In the genomic region with DNA sequence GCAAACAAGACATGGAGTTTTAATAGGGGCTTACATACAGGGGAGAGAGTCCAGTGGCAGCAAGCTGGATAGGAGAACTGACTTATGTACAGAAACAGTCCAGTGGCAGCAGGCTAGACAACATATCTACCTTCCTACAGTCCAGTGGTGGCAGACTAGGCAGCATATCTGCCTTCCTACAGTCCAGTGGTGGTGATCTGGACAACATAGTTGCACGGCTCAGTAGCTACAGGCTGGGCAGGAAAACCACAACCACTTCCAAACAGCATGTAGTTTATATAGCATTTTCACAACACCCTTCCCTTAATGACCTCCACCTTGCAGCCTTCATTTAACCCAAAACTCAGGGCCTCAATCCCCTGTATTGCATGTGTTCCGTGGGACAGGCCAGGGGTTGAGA, we compare ENCODE assay signal across 22 cellular contexts.
DNase-seq lines count a peak whose midpoint lies in the region; ATAC-seq and TF ChIP-seq lines count a peak whose summit lies in the region.
"Had no signal": no experiment of that assay in that cellular context is flagged by ENCODE, and none has a peak within 500 bp of the region (broad histone marks: within the 10 kb centered on the region; RNA-seq: fewer than 3 reads in every experiment).

No MANE protein-coding gene starts in this region.

- peaks cover 6% of the 10 kb centered on the region for H3K36me3 Mint-ChIP-seq in WTC11
- H3K36me3 Mint-ChIP-seq in CD4-positive, alpha-beta T cell (ENCODE audit: low read depth): no peaks in the 10 kb centered on the region
- H3K36me3 Mint-ChIP-seq: CD14-positive monocyte had no signal

- H3K27me3 Mint-ChIP-seq in WTC11 (ENCODE audit: low read depth): peaks cover 2% of the 10 kb centered on the region; the same call in 1 of the 2 replicates
- peaks cover 11% of the 10 kb centered on the region for H3K27me3 Mint-ChIP-seq in CD4-positive, alpha-beta T cell

- H3K9ac ChIP-seq in BLaER1 (no peak overlapping the region), Loucy (ENCODE audit: low read depth, low read length, poor library complexity, severe bottlenecking) (no peak overlapping the region), parathyroid adenoma (no peak overlapping the region)

- H2AFZ ChIP-seq in Loucy (ENCODE audit: low read length) (no peak overlapping the region; the same call in 1 of the 2 replicates), parathyroid adenoma (peak overlapping the region; percentile 39)

- H3K79me2 ChIP-seq in Loucy (ENCODE audit: insufficient read depth, low read length): no peaks in the 10 kb centered on the region
- H3K79me2 ChIP-seq in parathyroid adenoma: no peaks in the 10 kb centered on the region

- H3K4me3 ChIP-seq in BLaER1 (no peak overlapping the region), Loucy (ENCODE audit: low read length, poor library complexity, severe bottlenecking) (peak overlapping the region; percentile 41), parathyroid adenoma (ENCODE audit: low read depth, low read length) (no peak overlapping the region), mucosa of descending colon (no peak overlapping the region)
- H3K4me3 ChIP-seq: HAP-1, K562, MG63, SK-N-MC had no signal

- no peaks in the 10 kb centered on the region for H3K9me2 ChIP-seq in Loucy (replicated peaks; ENCODE audit: low read depth, low read length)

- no peaks in the 10 kb centered on the region for H3F3A ChIP-seq in Loucy (ENCODE audit: low read depth)

- TF ChIP-seq CTCF in Loucy (conservative IDR thresholded peaks at IDR 0.05; ENCODE audit: low read length): no peak
- no peak for TF ChIP-seq CTCF in WTC11 (IDR thresholded peaks at IDR 0.05)
- TF ChIP-seq CTCF in parathyroid adenoma (IDR thresholded peaks at IDR 0.05): no peak
- TF ChIP-seq CTCF in CD4-positive, alpha-beta T cell (IDR thresholded peaks at IDR 0.05): no peak
- no peak for TF ChIP-seq CTCF in mucosa of descending colon (IDR thresholded peaks at IDR 0.05)

- ATAC-seq in WTC11 (no peak), mucosa of descending colon (no peak)
- ATAC-seq in CD4-positive, alpha-beta T cell (ENCODE audit: poor library complexity): no peak
- ATAC-seq: K562, Panc1 had no signal

- no peak overlapping the region for H3K27ac ChIP-seq in BLaER1
- H3K27ac ChIP-seq in parathyroid adenoma: no peak overlapping the region
- H3K27ac ChIP-seq in CD4-positive, alpha-beta T cell (ENCODE audit: low read depth, low read length): no peak overlapping the region
- H3K27ac ChIP-seq: SK-N-MC had no signal

- CTCF ChIA-PET in WTC11 (lab: Charles Lee): no interaction called here
- CTCF ChIA-PET in CD4-positive, alpha-beta T cell (lab: Charles Lee): no interaction called here

- DNase-seq in WTC11 (ENCODE audit: low spot score): no peak
- DNase-seq in activated CD8-positive, alpha-beta memory T cell treated with anti-CD3 and anti-CD28 coated beads, Interleukin-2, amount 50 U/mL, for 4 hours: no peak
- no peak for DNase-seq in CD4-positive, alpha-beta T cell
- no peak for DNase-seq in mucosa of descending colon
- no peak for DNase-seq in SK-N-DZ (ENCODE audit: low spot score)
- DNase-seq: DMS153, GOT3, HFFc6, MG63, NCI-H1694, NCI-H2029 treated with DMSO at 0.1 percent for 48 hours, NCI-H446 treated with DMSO at 0.1 percent for 48 hours, NCI-H526 treated with DMSO at 0.1 percent for 48 hours, SHP77 treated with DMSO at 0.1 percent for 48 hours had no signal

- no peaks in the 10 kb centered on the region for H3K4me1 Mint-ChIP-seq in WTC11
- no peaks in the 10 kb centered on the region for H3K4me1 Mint-ChIP-seq in CD4-positive, alpha-beta T cell (ENCODE audit: low read depth)
- H3K4me1 Mint-ChIP-seq: CD14-positive monocyte had no signal

- POLR2A ChIA-PET in WTC11 (lab: Charles Lee): no interaction called here
- POLR2A ChIA-PET in CD4-positive, alpha-beta T cell (lab: Charles Lee): no interaction called here

- H3K9me3 ChIP-seq in BLaER1: peaks cover 8% of the 10 kb centered on the region; the same call in 1 of the 2 replicates
- H3K9me3 ChIP-seq in Loucy (ENCODE audit: insufficient read depth, low read depth, low read length): peaks cover 1% of the 10 kb centered on the region; the same call in 1 of the 2 replicates
- no peaks in the 10 kb centered on the region for H3K9me3 ChIP-seq in parathyroid adenoma (ENCODE audit: control insufficient read depth, low read length)
- H3K9me3 ChIP-seq in CD4-positive, alpha-beta T cell (ENCODE audit: control insufficient read depth, low read length): no peaks in the 10 kb centered on the region
- H3K9me3 ChIP-seq in mucosa of descending colon: no peaks in the 10 kb centered on the region
- H3K9me3 ChIP-seq: HAP-1, MG63 had no signal

- peaks cover 16% of the 10 kb centered on the region for H3K4me1 ChIP-seq in BLaER1
- peaks cover 17% of the 10 kb centered on the region for H3K4me1 ChIP-seq in Loucy (ENCODE audit: insufficient read depth, low read length, poor library complexity, severe bottlenecking)
- H3K4me1 ChIP-seq in parathyroid adenoma: peaks cover 14% of the 10 kb centered on the region
- H3K4me1 ChIP-seq in mucosa of descending colon (ENCODE audit: low read depth): no peaks in the 10 kb centered on the region
- H3K4me1 ChIP-seq: HAP-1 had no signal

- H3K36me3 ChIP-seq in BLaER1 (no peaks in the 10 kb centered on the region), Loucy (ENCODE audit: insufficient read depth, low read length) (no peaks in the 10 kb centered on the region), parathyroid adenoma (ENCODE audit: control insufficient read depth, insufficient read depth, low read length) (no peaks in the 10 kb centered on the region), mucosa of descending colon (ENCODE audit: low read depth) (no peaks in the 10 kb centered on the region)
- H3K36me3 ChIP-seq: HAP-1, MG63 had no signal

- H3K27ac Mint-ChIP-seq in WTC11: 0 out of 2 replicates have a peak overlapping the region, but pooled peaks have one; percentile 6
- no peak overlapping the region for H3K27ac Mint-ChIP-seq in CD4-positive, alpha-beta T cell
- H3K27ac Mint-ChIP-seq: CD14-positive monocyte, HFFc6 had no signal

- H3K4me2 ChIP-seq in BLaER1 (peak overlapping the region; percentile 51), Loucy (ENCODE audit: low read depth, low read length, poor library complexity, severe bottlenecking) (peak overlapping the region; percentile 64), parathyroid adenoma (ENCODE audit: low read length) (no peak overlapping the region)

- no peak overlapping the region for H3K4me3 Mint-ChIP-seq in WTC11
- no peak overlapping the region for H3K4me3 Mint-ChIP-seq in CD4-positive, alpha-beta T cell
- H3K4me3 Mint-ChIP-seq: CD14-positive monocyte, HFFc6 had no signal

- H4K20me1 ChIP-seq in BLaER1 (no peaks in the 10 kb centered on the region), Loucy (ENCODE audit: insufficient read depth, low read length, poor library complexity, severe bottlenecking) (no peaks in the 10 kb centered on the region)

- H3K27me3 ChIP-seq in BLaER1 (no peaks in the 10 kb centered on the region), Loucy (ENCODE audit: insufficient read depth, low read length, poor library complexity, severe bottlenecking) (no peaks in the 10 kb centered on the region), parathyroid adenoma (ENCODE audit: control insufficient read depth, insufficient read depth, low read length) (no peaks in the 10 kb centered on the region)
- H3K27me3 ChIP-seq in CD4-positive, alpha-beta T cell (ENCODE audit: control insufficient read depth, insufficient read depth, low read length): no peaks in the 10 kb centered on the region
- H3K27me3 ChIP-seq: MG63 had no signal

- intact Hi-C loops in CD4-positive, alpha-beta T cell (cut with DNase I, micrococcal nuclease): no loop called here
- intact Hi-C loops in mucosa of descending colon (cut with DNase I, micrococcal nuclease): no loop called here

- H3K9me3 Mint-ChIP-seq in WTC11: peaks cover 14% of the 10 kb centered on the region
- H3K9me3 Mint-ChIP-seq in CD4-positive, alpha-beta T cell: peaks cover 4% of the 10 kb centered on the region

TF ChIP-seq in WTC11, 78 proteins besides CTCF, POLR2A, EP300 and RAD21 (continues in another document):
- TF ChIP-seq NFATC4 (CRISPR knock-in tag; IDR thresholded peaks at IDR 0.05) (no peak), KAT7 (CRISPR knock-in tag; IDR thresholded peaks at IDR 0.05; ENCODE audit: borderline replicate concordance) (no peak), ZNF423 (CRISPR knock-in tag; IDR thresholded peaks at IDR 0.05) (no peak)
- TF ChIP-seq, protein P1, sequence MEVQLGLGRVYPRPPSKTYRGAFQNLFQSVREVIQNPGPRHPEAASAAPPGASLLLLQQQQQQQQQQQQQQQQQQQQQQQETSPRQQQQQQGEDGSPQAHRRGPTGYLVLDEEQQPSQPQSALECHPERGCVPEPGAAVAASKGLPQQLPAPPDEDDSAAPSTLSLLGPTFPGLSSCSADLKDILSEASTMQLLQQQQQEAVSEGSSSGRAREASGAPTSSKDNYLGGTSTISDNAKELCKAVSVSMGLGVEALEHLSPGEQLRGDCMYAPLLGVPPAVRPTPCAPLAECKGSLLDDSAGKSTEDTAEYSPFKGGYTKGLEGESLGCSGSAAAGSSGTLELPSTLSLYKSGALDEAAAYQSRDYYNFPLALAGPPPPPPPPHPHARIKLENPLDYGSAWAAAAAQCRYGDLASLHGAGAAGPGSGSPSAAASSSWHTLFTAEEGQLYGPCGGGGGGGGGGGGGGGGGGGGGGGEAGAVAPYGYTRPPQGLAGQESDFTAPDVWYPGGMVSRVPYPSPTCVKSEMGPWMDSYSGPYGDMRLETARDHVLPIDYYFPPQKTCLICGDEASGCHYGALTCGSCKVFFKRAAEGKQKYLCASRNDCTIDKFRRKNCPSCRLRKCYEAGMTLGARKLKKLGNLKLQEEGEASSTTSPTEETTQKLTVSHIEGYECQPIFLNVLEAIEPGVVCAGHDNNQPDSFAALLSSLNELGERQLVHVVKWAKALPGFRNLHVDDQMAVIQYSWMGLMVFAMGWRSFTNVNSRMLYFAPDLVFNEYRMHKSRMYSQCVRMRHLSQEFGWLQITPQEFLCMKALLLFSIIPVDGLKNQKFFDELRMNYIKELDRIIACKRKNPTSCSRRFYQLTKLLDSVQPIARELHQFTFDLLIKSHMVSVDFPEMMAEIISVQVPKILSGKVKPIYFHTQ (CRISPR knock-in tag; IDR thresholded peaks at IDR 0.05): no peak
